ENCODE assay signal across 15 cellular contexts in genomic region chr20:3712279-3712873, GRCh38. TPM values are rescaled to one million over a fixed set of nuclear protein-coding genes. Genes with fewer than 3 reads are reported as not detected.
A peak's percentile ranks its signal among the peaks of the same experiment; 100 is the strongest.
DNase-seq lines count a peak whose midpoint lies in the region; ATAC-seq and TF ChIP-seq lines count a peak whose summit lies in the region.
"Had no signal": no experiment of that assay in that cellular context is flagged by ENCODE, and none has a peak within 500 bp of the region (broad histone marks: within the 10 kb centered on the region; RNA-seq: fewer than 3 reads in every experiment).

SIGLEC1 (minus strand) TSS chr20:3712600; CDS start chr20:3707128, 5,472 bp downstream.

- H2BK12ac ChIP-seq in neuronal stem cell (ENCODE audit: low read length) = no peak within 1 kb of the TSS

- no peak for TF ChIP-seq EP300 in transverse colon (IDR thresholded peaks at IDR 0.05; ENCODE audit: low read depth)

- ATAC-seq in Right ventricle myocardium superior (ENCODE audit: poor library complexity) = peak; percentile 62
- no peak for ATAC-seq in HG02885 (IDR thresholded peaks at IDR 0.05; ENCODE audit: poor library complexity, unreplicated experiment)
- ATAC-seq in GM21786 (IDR thresholded peaks at IDR 0.05; ENCODE audit: unreplicated experiment) = no peak
- ATAC-seq: body of pancreas had no signal

- intact Hi-C loops in Right ventricle myocardium superior (cut with DNase I) = no loop called here
- intact Hi-C loops in transverse colon (cut with DNase I; ENCODE audit: low total_unique reads) = no loop called here

- peak within 1 kb of the TSS; percentile 6 for H2BK15ac ChIP-seq in neuronal stem cell (ENCODE audit: low read length)

- TF ChIP-seq CTCF in transverse colon (IDR thresholded peaks at IDR 0.05) = no peak

- no peak within 1 kb of the TSS for H2AFZ ChIP-seq in neuronal stem cell (ENCODE audit: low read length)

- H3K23ac ChIP-seq in neuronal stem cell (ENCODE audit: low read depth, low read length, poor library complexity) = no peak within 1 kb of the TSS

- H3K79me1 ChIP-seq in neuronal stem cell (ENCODE audit: low read depth, low read length) = no peaks in the 10 kb centered on the region

- H3K27me3 ChIP-seq in neuronal stem cell (ENCODE audit: control insufficient read depth in 3 of 3, insufficient read depth in 3 of 3, low read depth in 1 of 3, low read length in 3 of 3) (peaks cover 0 to 3% (median 0%) of the 10 kb centered on the region in 3 experiments), transverse colon (no peaks in the 10 kb centered on the region)
- H3K27me3 ChIP-seq: body of pancreas had no signal

- no peaks in the 10 kb centered on the region for H3K9me3 ChIP-seq in neuronal stem cell (replicated peaks in 1 of 2; ENCODE audit: control insufficient read depth in 2 of 2, insufficient read depth in 1 of 2, low read depth in 1 of 2, low read length in 2 of 2)
- no peaks in the 10 kb centered on the region for H3K9me3 ChIP-seq in transverse colon
- H3K9me3 ChIP-seq: body of pancreas had no signal

- H3K36me3 ChIP-seq in neuronal stem cell (replicated peaks in 1 of 2; ENCODE audit: control insufficient read depth in 2 of 2, insufficient read depth in 2 of 2, low read length in 2 of 2) (no peaks in the 10 kb centered on the region), transverse colon (no peaks in the 10 kb centered on the region)

- H3K4me1 ChIP-seq in neuronal stem cell (ENCODE audit: control insufficient read depth in 2 of 2, insufficient read depth in 1 of 2, low read depth in 1 of 2, low read length in 2 of 2) (no peaks in the 10 kb centered on the region), transverse colon (peaks cover 0 to 3% (median 0%) of the 10 kb centered on the region in 4 donors)
- H3K4me1 ChIP-seq: body of pancreas had no signal

- no peak within 1 kb of the TSS for H3K9ac ChIP-seq in neuronal stem cell (ENCODE audit: low read depth, low read length, poor library complexity)

- no peak within 1 kb of the TSS for H3K4me2 ChIP-seq in neuronal stem cell (ENCODE audit: insufficient read depth, low read length, poor library complexity, severe bottlenecking)

- TF ChIP-seq POLR2A in transverse colon (IDR thresholded peaks at IDR 0.05) = no peak

- H3K14ac ChIP-seq in neuronal stem cell (ENCODE audit: low read length) = no peak within 1 kb of the TSS

- WGBS in neuronal stem cell (ENCODE audit: extremely low coverage in 2 of 2, insufficient read length in 2 of 2, insufficient replicate concordance in 1 of 2), 2 donors = no CpG with 5 or more reads among the region's 15 CpGs
- 77% methylated on average over 11 of the region's 15 CpGs; no CpG with 5 or more reads in 1 of the 2 donors for WGBS in transverse colon (ENCODE audit: low coverage in 1 of 2), 2 donors

- H2AK5ac ChIP-seq in neuronal stem cell (ENCODE audit: low read depth, low read length) = peak within 1 kb of the TSS; percentile 16

- in situ Hi-C loops in transverse colon (cut with MboI; ENCODE audit: low pct_ligation_motif_present in 1 of 4, low pct_unique_long_range_greater_than_20kb in 1 of 4, low sequenced_read_pairs in 3 of 4) = no loop called here

- no peak within 1 kb of the TSS for H2BK5ac ChIP-seq in neuronal stem cell (ENCODE audit: low read length)

- no peak within 1 kb of the TSS for H3K4me3 ChIP-seq in neuronal stem cell (ENCODE audit: low read length in 2 of 2)
- H3K4me3 ChIP-seq in transverse colon = no peak within 1 kb of the TSS
- H3K4me3 ChIP-seq: body of pancreas had no signal

- H2BK120ac ChIP-seq in neuronal stem cell (ENCODE audit: low read depth, low read length) = no peak within 1 kb of the TSS

- no peak within 1 kb of the TSS for H4K91ac ChIP-seq in neuronal stem cell (ENCODE audit: low read depth, low read length, poor library complexity)

- no peak within 1 kb of the TSS for H4K8ac ChIP-seq in neuronal stem cell (ENCODE audit: low read depth, low read length)

- DNase-seq in NOMO-1 treated with dmso at 0.1 percent for 144 hours (lab: John Stamatoyannopoulos, UW; ENCODE audit: unreplicated experiment) = peak; percentile 84
- DNase-seq in Right ventricle myocardium superior = peak; percentile 85
- DNase-seq in neuronal stem cell (ENCODE audit: low spot score) = no peak
- peak; percentile 54 for DNase-seq in transverse colon
- DNase-seq in activated CD4-positive, alpha-beta T cell treated with anti-CD3 and anti-CD28 coated beads for 48 hours = no peak
- no peak for DNase-seq in dermis blood vessel endothelial cell
- DNase-seq: COR-L47, mesendoderm, NCI-H1436, NCI-H510A, SHP77 treated with DMSO at 0.1 percent for 48 hours had no signal

- no peak within 1 kb of the TSS for H3K18ac ChIP-seq in neuronal stem cell (ENCODE audit: low read length)

- H3K4ac ChIP-seq in neuronal stem cell (ENCODE audit: low read length) = no peak within 1 kb of the TSS

- H3K27ac ChIP-seq in neuronal stem cell (replicated peaks; ENCODE audit: low read length) = no peak within 1 kb of the TSS
- no peak within 1 kb of the TSS for H3K27ac ChIP-seq in transverse colon
- H3K27ac ChIP-seq: body of pancreas, VCaP had no signal

RNA-seq across cellular contexts. Expression of gene SIGLEC1, which starts in this region (rescaled TPM):
- total RNA-seq in Right ventricle myocardium superior = 9.6 TPM
- polyA plus RNA-seq in neuronal stem cell (2013, experiment 1 of 2) = 0.01 TPM
- polyA plus RNA-seq in neuronal stem cell (2013, experiment 2 of 2) = 0.01 TPM
- total RNA-seq in transverse colon = 10 to 100 TPM in 1 of 4 donors, 1 to 10 TPM in 3; 2.2 to 17.6 (median 7.9) TPM
- not detected in 2 replicates for total RNA-seq in dermis blood vessel endothelial cell

Comparison
In these comparisons a context has a peak if more than half of its experiments do, and no peak if none do; other contexts are left out.
1. DNase-seq: peak in NOMO-1 treated with dmso at 0.1 percent for 144 hours (single experiment), Right ventricle myocardium superior (single experiment) and transverse colon (single experiment); none in neuronal stem cell (single experiment), activated CD4-positive, alpha-beta T cell treated with anti-CD3 and anti-CD28 coated beads for 48 hours (single experiment) and dermis blood vessel endothelial cell (single experiment).